9 cellular contexts compared by ENCODE assay signal in the genomic region with DNA sequence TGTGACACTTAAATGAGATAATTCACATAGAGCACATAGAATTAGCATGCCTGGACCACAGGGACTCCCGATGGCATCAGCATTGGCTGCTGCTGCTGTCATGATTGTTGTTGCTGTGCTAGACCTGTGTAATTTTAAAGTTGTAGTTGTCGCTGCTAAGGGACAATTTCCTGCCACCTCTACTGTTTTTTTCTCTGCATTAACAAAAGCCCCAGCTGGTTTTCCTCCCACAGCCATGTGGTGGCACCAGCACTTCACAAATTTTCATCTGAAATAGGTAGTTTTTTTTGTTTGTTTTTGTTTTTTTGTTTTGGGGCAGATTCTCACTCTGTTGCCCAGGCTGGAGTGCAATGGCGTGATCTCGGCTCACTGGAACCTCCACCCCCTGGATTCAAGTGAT. TPM values are rescaled to one million over a fixed set of nuclear protein-coding genes. Genes with fewer than 3 reads are reported as not detected.
DNase-seq lines count a peak whose midpoint lies in the region; ATAC-seq and TF ChIP-seq lines count a peak whose summit lies in the region.
"Had no signal": no experiment of that assay in that cellular context is flagged by ENCODE, and none has a peak within 500 bp of the region (broad histone marks: within the 10 kb centered on the region; RNA-seq: fewer than 3 reads in every experiment).

No MANE protein-coding gene starts in this region.

- no peaks in the 10 kb centered on the region for H3K9me2 ChIP-seq in MM.1S (replicated peaks; ENCODE audit: insufficient read depth, low read length)

- H3K4me1 ChIP-seq in MM.1S (ENCODE audit: low read length) (no peaks in the 10 kb centered on the region), endodermal cell (ENCODE audit: control insufficient read depth, insufficient read depth, low read length) (no peaks in the 10 kb centered on the region)

- no peaks in the 10 kb centered on the region for H3K36me3 Mint-ChIP-seq in endodermal cell (ENCODE audit: low read depth)
- H3K36me3 Mint-ChIP-seq in naive thymus-derived CD8-positive, alpha-beta T cell = no peaks in the 10 kb centered on the region
- H3K36me3 Mint-ChIP-seq: activated naive CD8-positive, alpha-beta T cell had no signal

- POLR2A ChIA-PET in naive thymus-derived CD8-positive, alpha-beta T cell (lab: Charles Lee) = interaction anchor here (0.5 to 1.8 kb wide), 3 partner anchors 24 to 206 kb away, joined by 3 to 12 read pairs (median 5); no protein-coding TSS in a partner anchor

- H3K9ac ChIP-seq in MM.1S (ENCODE audit: low read length) = no peak overlapping the region
- no peak overlapping the region for H3K9ac ChIP-seq in endodermal cell (ENCODE audit: extremely low read depth, low read length, poor library complexity, severe bottlenecking)

- H3K27me3 ChIP-seq in MM.1S (replicated peaks; ENCODE audit: insufficient read depth, low read length) (no peaks in the 10 kb centered on the region), endodermal cell (ENCODE audit: control insufficient read depth, insufficient read depth, low read length, poor library complexity, severe bottlenecking) (no peaks in the 10 kb centered on the region)

- no peaks in the 10 kb centered on the region for H3K36me3 ChIP-seq in MM.1S (replicated peaks; ENCODE audit: insufficient read depth, low read length)
- H3K36me3 ChIP-seq in endodermal cell (ENCODE audit: control insufficient read depth, insufficient read depth, low read length) = no peaks in the 10 kb centered on the region

- H3K4me2 ChIP-seq in MM.1S (ENCODE audit: low read depth, low read length) = no peak overlapping the region

- H3K79me2 ChIP-seq in MM.1S (ENCODE audit: low read length) = no peaks in the 10 kb centered on the region

- peak; percentile 44 for DNase-seq in DMS53 treated with DMSO at 0.1 percent for 48 hours (lab: John Stamatoyannopoulos, UW; ENCODE audit: unreplicated experiment)
- peak; percentile 58 for DNase-seq in MM.1S
- DNase-seq in activated CD4-positive, alpha-beta T cell treated with anti-CD3 and anti-CD28 coated beads for 48 hours = peak; percentile 43
- DNase-seq in endodermal cell = peak; percentile 79
- DNase-seq in naive thymus-derived CD8-positive, alpha-beta T cell = peak; percentile 23 to 77 (median 55)
- no peak for DNase-seq in effector CD4-positive, alpha-beta T cell
- no peak for DNase-seq in cortex of kidney (lab: John Stamatoyannopoulos, UW)

- no peaks in the 10 kb centered on the region for H3F3A ChIP-seq in MM.1S (ENCODE audit: insufficient read depth, low read length)

- H4K20me1 ChIP-seq in MM.1S (ENCODE audit: insufficient read depth, low read length) = no peaks in the 10 kb centered on the region

- no peak overlapping the region for H2AFZ ChIP-seq in MM.1S (ENCODE audit: low read length)

- peak overlapping the region; percentile 66 for H3K27ac Mint-ChIP-seq in endodermal cell
- peak overlapping the region in 9 of 10 donors; percentile 6 to 90 (median 57) for H3K27ac Mint-ChIP-seq in naive thymus-derived CD8-positive, alpha-beta T cell
- H3K27ac Mint-ChIP-seq: activated naive CD8-positive, alpha-beta T cell had no signal

- H3K27ac ChIP-seq in MM.1S (ENCODE audit: low read length) (no peak overlapping the region), endodermal cell (ENCODE audit: low read depth, low read length) (no peak overlapping the region)

- no peaks in the 10 kb centered on the region for H3K9me3 ChIP-seq in MM.1S (replicated peaks; ENCODE audit: insufficient read depth, low read length)
- no peaks in the 10 kb centered on the region for H3K9me3 ChIP-seq in endodermal cell (ENCODE audit: control insufficient read depth, low read length)

- WGBS in endodermal cell (ENCODE audit: insufficient coverage in 1 of 2, insufficient read length in 1 of 2), 2 experiments = 45 to 50% methylated on average over 2 to 4 of the region's 4 CpGs

- no peaks in the 10 kb centered on the region for H3K27me3 Mint-ChIP-seq in endodermal cell (ENCODE audit: insufficient read depth)
- H3K27me3 Mint-ChIP-seq in naive thymus-derived CD8-positive, alpha-beta T cell = peaks cover 0 to 1% (median 0%) of the 10 kb centered on the region in 5 donors

- H3K4me3 ChIP-seq in MM.1S (ENCODE audit: low read length) = no peak overlapping the region
- no peak overlapping the region for H3K4me3 ChIP-seq in endodermal cell (ENCODE audit: low read length)

- no peaks in the 10 kb centered on the region for H3K9me3 Mint-ChIP-seq in endodermal cell
- H3K9me3 Mint-ChIP-seq in naive thymus-derived CD8-positive, alpha-beta T cell = no peaks in the 10 kb centered on the region

- no peak overlapping the region for H3K4me3 Mint-ChIP-seq in endodermal cell
- H3K4me3 Mint-ChIP-seq in naive thymus-derived CD8-positive, alpha-beta T cell = peak overlapping the region in 3 of 10 donors; percentile 5 to 62 (median 42)
- H3K4me3 Mint-ChIP-seq: activated naive CD8-positive, alpha-beta T cell had no signal

- H3K4me1 Mint-ChIP-seq in endodermal cell = peaks cover 5% of the 10 kb centered on the region
- peaks cover 7 to 16% (median 16%) of the 10 kb centered on the region in 4 donors for H3K4me1 Mint-ChIP-seq in naive thymus-derived CD8-positive, alpha-beta T cell

- ATAC-seq in GM21390 (IDR thresholded peaks at IDR 0.05; ENCODE audit: unreplicated experiment) = peak; percentile 67
- peak; percentile 58 to 67 for ATAC-seq in naive thymus-derived CD8-positive, alpha-beta T cell

- peak; percentile 53 for TF ChIP-seq CTCF in MM.1S (IDR thresholded peaks at IDR 0.05; ENCODE audit: low read length)
- TF ChIP-seq CTCF in endodermal cell (conservative IDR thresholded peaks at IDR 0.05) = peak; percentile 84

RNA-seq across cellular contexts. Expression of a gene that starts 25.4 kb away (rescaled TPM):
- total RNA-seq in endodermal cell = 100 to 1,000 TPM; 101 to 127 TPM
- 101 TPM for polyA plus RNA-seq in endodermal cell (2013, experiment 1 of 2)
- polyA plus RNA-seq in endodermal cell (2013, experiment 2 of 2) = 97.4 TPM
- 10 to 100 TPM; 10.2 to 11.6 TPM for total RNA-seq in naive thymus-derived CD8-positive, alpha-beta T cell
- polyA plus RNA-seq in naive thymus-derived CD8-positive, alpha-beta T cell = 10 to 100 TPM; 13.8 to 21.3 (median 16.1) TPM

RNA-seq across cellular contexts. Expression of a gene that starts 26.4 kb away (rescaled TPM):
- 1 to 10 TPM; 1.9 to 5.3 TPM for total RNA-seq in endodermal cell
- polyA plus RNA-seq in endodermal cell (2013, experiment 1 of 2) = 3.5 TPM
- polyA plus RNA-seq in endodermal cell (2013, experiment 2 of 2) = 3.9 TPM
- total RNA-seq in naive thymus-derived CD8-positive, alpha-beta T cell = not detected
- polyA plus RNA-seq in naive thymus-derived CD8-positive, alpha-beta T cell = not detected

RNA-seq across cellular contexts. Expression of a gene that starts 26.4 kb away (rescaled TPM):
- 1 to 10 TPM in 1 of 2 donors, under 1 TPM in 1; 0.55 to 1.3 TPM for total RNA-seq in endodermal cell
- polyA plus RNA-seq in endodermal cell (2013, experiment 1 of 2) = not detected
- polyA plus RNA-seq in endodermal cell (2013, experiment 2 of 2) = not detected
- not detected for total RNA-seq in naive thymus-derived CD8-positive, alpha-beta T cell
- not detected for polyA plus RNA-seq in naive thymus-derived CD8-positive, alpha-beta T cell

Comparison
In these comparisons a context has a peak if more than half of its experiments do, and no peak if none do; other contexts are left out.
1. DNase-seq: peak in DMS53 treated with DMSO at 0.1 percent for 48 hours (single experiment), MM.1S (single experiment), activated CD4-positive, alpha-beta T cell treated with anti-CD3 and anti-CD28 coated beads for 48 hours (single experiment), endodermal cell (single experiment) and naive thymus-derived CD8-positive, alpha-beta T cell (10 of 10); none in effector CD4-positive, alpha-beta T cell (single experiment) and cortex of kidney (single experiment).
2. RNA of a gene that starts 25.4 kb away (total RNA-seq): 101 to 127 TPM in endodermal cell; 10.2 to 11.6 TPM in naive thymus-derived CD8-positive, alpha-beta T cell; every median in the first group is over 4 times any median in the second.